ENCODE assay signal across 12 cellular contexts in genomic region chrX:130857207-130857606, GRCh38.
DNase-seq lines count a peak whose midpoint lies in the region; ATAC-seq lines count a peak whose summit lies in the region.
"Had no signal": no experiment of that assay in that cellular context is flagged by ENCODE, and none has a peak within 500 bp of the region (broad histone marks: within the 10 kb centered on the region; RNA-seq: fewer than 3 reads in every experiment).

No MANE protein-coding gene starts in this region.

- H3K4me1 Mint-ChIP-seq in activated naive CD4-positive, alpha-beta T cell treated with anti-CD3 and anti-CD28 coated beads, Interleukin-2, amount 50 U/mL, for 24 hours = peaks cover 9% of the 10 kb centered on the region

- ATAC-seq in GM21526 (IDR thresholded peaks at IDR 0.05; ENCODE audit: low FRiP score, unreplicated experiment) (peak; percentile 89), HG03066 (IDR thresholded peaks at IDR 0.05; ENCODE audit: low read depth, unreplicated experiment) (peak; percentile 88)
- peak; percentile 87 for ATAC-seq in stimulated activated naive CD8-positive, alpha-beta T cell treated with anti-CD3 and anti-CD28 coated beads, Interleukin-15, Interleukin-2, amounts not matched to agents 100 U/mL and 50 U/mL, for 24 hours

- H3K36me3 Mint-ChIP-seq in activated naive CD4-positive, alpha-beta T cell treated with anti-CD3 and anti-CD28 coated beads, Interleukin-2, amount 50 U/mL, for 24 hours = peaks cover 6% of the 10 kb centered on the region

- no peak for DNase-seq in activated naive CD4-positive, alpha-beta T cell treated with Interleukin-2 at 50 U/mL for 16 hours
- DNase-seq in stimulated activated naive CD8-positive, alpha-beta T cell treated with anti-CD3 and anti-CD28 coated beads, Interleukin-15, Interleukin-2, amounts not matched to agents 100 U/mL and 50 U/mL, for 24 hours = no peak
- DNase-seq in NCI-H2196 treated with DMSO at 0.1 percent for 48 hours (lab: John Stamatoyannopoulos, UW; ENCODE audit: unreplicated experiment) (no peak), NCI-H1930 (lab: John Stamatoyannopoulos, UW) (no peak), iPS-NIHi7 (ENCODE audit: extremely low spot score) (no peak)
- DNase-seq: activated CD8-positive, alpha-beta memory T cell treated with anti-CD3 and anti-CD28 coated beads, Interleukin-2, amount 50 U/mL, for 4 hours; islet precursor cell; naive B cell; NCI-H1092 had no signal

- no peaks in the 10 kb centered on the region for H3K9me3 Mint-ChIP-seq in activated naive CD4-positive, alpha-beta T cell treated with anti-CD3 and anti-CD28 coated beads, Interleukin-2, amount 50 U/mL, for 24 hours

- peak overlapping the region; percentile 70 for H3K27ac Mint-ChIP-seq in activated naive CD4-positive, alpha-beta T cell treated with anti-CD3 and anti-CD28 coated beads, Interleukin-2, amount 50 U/mL, for 24 hours
- H3K27ac Mint-ChIP-seq: naive B cell had no signal

- no peaks in the 10 kb centered on the region for H3K27me3 Mint-ChIP-seq in activated naive CD4-positive, alpha-beta T cell treated with anti-CD3 and anti-CD28 coated beads, Interleukin-2, amount 50 U/mL, for 24 hours
- H3K27me3 Mint-ChIP-seq: naive B cell had no signal

- H3K4me3 Mint-ChIP-seq in activated naive CD4-positive, alpha-beta T cell treated with anti-CD3 and anti-CD28 coated beads, Interleukin-2, amount 50 U/mL, for 24 hours = no peak overlapping the region
- H3K4me3 Mint-ChIP-seq: naive B cell had no signal
